21 cellular contexts compared by ENCODE assay signal in the genomic region with DNA sequence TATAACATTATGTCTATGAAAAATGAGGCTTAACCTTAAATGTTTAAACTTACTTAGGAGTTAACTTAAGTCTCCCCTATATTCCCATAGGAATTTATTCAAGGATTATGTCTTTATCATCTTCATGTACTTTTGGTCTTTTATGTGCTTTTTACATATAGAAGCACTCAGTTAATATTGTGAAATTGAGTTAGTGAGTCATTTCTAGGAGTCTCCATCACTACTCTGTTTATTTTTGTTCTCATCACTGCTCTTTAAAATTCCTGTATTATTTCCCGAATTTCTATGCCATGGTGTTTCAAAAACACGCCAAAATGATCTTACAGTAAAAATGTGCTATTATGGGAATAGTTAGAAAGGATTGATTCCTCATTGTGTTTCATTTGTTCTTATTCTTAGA. TPM values are rescaled to one million over a fixed set of nuclear protein-coding genes. Genes with fewer than 3 reads are reported as not detected.
DNase-seq lines count a peak whose midpoint lies in the region; ATAC-seq, FAIRE-seq and TF ChIP-seq lines count a peak whose summit lies in the region.
"Had no signal": no experiment of that assay in that cellular context is flagged by ENCODE, and none has a peak within 500 bp of the region (broad histone marks: within the 10 kb centered on the region; RNA-seq: fewer than 3 reads in every experiment).

No MANE protein-coding gene starts in this region.

- 86 to 94% methylated on average over 2 of the region's 2 CpGs for WGBS in tibial nerve, 2 donors

- H3K9ac ChIP-seq in astrocyte (ENCODE audit: low read length): no peak overlapping the region

- peaks cover 2% of the 10 kb centered on the region for H3K36me3 Mint-ChIP-seq in astrocyte (ENCODE audit: low read depth, unreplicated experiment)

- peaks cover 23% of the 10 kb centered on the region for H4K20me1 ChIP-seq in astrocyte (ENCODE audit: insufficient read depth, low read length)

- H3K27me3 ChIP-seq in astrocyte (ENCODE audit: insufficient read depth, low read length): no peaks in the 10 kb centered on the region
- no peaks in the 10 kb centered on the region for H3K27me3 ChIP-seq in tibial nerve
- H3K27me3 ChIP-seq: right lobe of liver had no signal

- H3K27ac Mint-ChIP-seq in astrocyte (ENCODE audit: unreplicated experiment): no peak overlapping the region
- H3K27ac Mint-ChIP-seq: H9; mesothelial cell of epicardium; T-helper 1 cell treated with Interleukin-12 subunit alpha and Interleukin-12 subunit beta and Interleukin-4 antibody, amounts not matched to agents 30 μg/mL and 1 μg/mL, for 36 hours had no signal

- H2AFZ ChIP-seq in astrocyte (ENCODE audit: low read depth, low read length): no peak overlapping the region

- peaks cover 27% of the 10 kb centered on the region for H3K4me1 Mint-ChIP-seq in astrocyte (ENCODE audit: low read depth, unreplicated experiment)
- H3K4me1 Mint-ChIP-seq: H9, mesothelial cell of epicardium, neural crest cell had no signal

- ATAC-seq in GM21447 (IDR thresholded peaks at IDR 0.05; ENCODE audit: unreplicated experiment): no peak
- ATAC-seq: activated CD4-positive, CD25-positive, alpha-beta regulatory T cell treated with anti-CD3 and anti-CD28 coated beads, Interleukin-2, amount 50 U/mL, for 24 hours; Right ventricle myocardium inferior had no signal

- TF ChIP-seq POLR2A in tibial nerve (IDR thresholded peaks at IDR 0.05): no peak

- H3K4me2 ChIP-seq in astrocyte (ENCODE audit: low read length): no peak overlapping the region

- no peak overlapping the region for H3K4me3 Mint-ChIP-seq in astrocyte (ENCODE audit: unreplicated experiment)
- H3K4me3 Mint-ChIP-seq: H9; mesothelial cell of epicardium; neural crest cell; T-helper 1 cell treated with Interleukin-12 subunit alpha and Interleukin-12 subunit beta and Interleukin-4 antibody, amounts not matched to agents 30 μg/mL and 1 μg/mL, for 36 hours had no signal

- peak; percentile 83 for FAIRE-seq in astrocyte (lab: Jason Lieb, UNC)

- no peaks in the 10 kb centered on the region for H3K36me3 ChIP-seq in astrocyte (ENCODE audit: insufficient read depth, low read length)
- peaks cover 0 to 31% (median 0%) of the 10 kb centered on the region in 3 donors for H3K36me3 ChIP-seq in tibial nerve

- TF ChIP-seq CTCF in AG10803 (conservative IDR thresholded peaks at IDR 0.05; ENCODE audit: low read length): no peak
- TF ChIP-seq CTCF in astrocyte (IDR thresholded peaks at IDR 0.05; ENCODE audit: insufficient read depth, low read depth, low read length): no peak
- TF ChIP-seq CTCF in tibial nerve (IDR thresholded peaks at IDR 0.05): no peak

- DNase-seq in AG10803 (ENCODE audit: low read depth) (peak; percentile 32), HS-5 (ENCODE audit: low read depth) (peak; percentile 20), astrocyte (ENCODE audit: low read depth) (peak; percentile 6), hepatic stellate cell (ENCODE audit: low spot score) (peak; percentile 16), NCI-H1092 (lab: John Stamatoyannopoulos, UW) (no peak), tibial nerve (ENCODE audit: low spot score in 2 of 2) (no peak), superior temporal gyrus (ENCODE audit: extremely low spot score) (no peak)
- DNase-seq: activated effector memory CD4-positive, alpha-beta T cell treated with Interleukin-2 at 50 U/mL for 16 hours; anterior cingulate cortex; H9; NCI-H1417; right lobe of liver; stimulated activated CD4-positive, alpha-beta T cell treated with anti-CD3 and anti-CD28 coated beads, Interleukin-2, amount 100 ng/mL, for 24 hours; substantia nigra had no signal

- peaks cover 46% of the 10 kb centered on the region for H3K79me2 ChIP-seq in astrocyte (ENCODE audit: insufficient read depth, low read length)

- H3K4me3 ChIP-seq in AG10803 (ENCODE audit: low read length): no peak overlapping the region
- no peak overlapping the region for H3K4me3 ChIP-seq in astrocyte (ENCODE audit: insufficient read depth, low read depth, low read length)
- H3K4me3 ChIP-seq in tibial nerve: no peak overlapping the region
- H3K4me3 ChIP-seq: coronary artery, right lobe of liver had no signal

- no peaks in the 10 kb centered on the region for H3K27me3 Mint-ChIP-seq in astrocyte (ENCODE audit: low read depth, unreplicated experiment)

- H3K27ac ChIP-seq in astrocyte (ENCODE audit: low read depth, low read length) (no peak overlapping the region), tibial nerve (no peak overlapping the region)
- H3K27ac ChIP-seq: coronary artery, right lobe of liver had no signal

- H3K4me1 ChIP-seq in astrocyte (ENCODE audit: insufficient read depth, low read length): peaks cover under 1% of the 10 kb centered on the region
- peaks cover 0 to 35% (median 0%) of the 10 kb centered on the region in 4 donors for H3K4me1 ChIP-seq in tibial nerve

- no peaks in the 10 kb centered on the region for H3K9me3 Mint-ChIP-seq in astrocyte (ENCODE audit: unreplicated experiment)
- H3K9me3 Mint-ChIP-seq: H9; mesothelial cell of epicardium; neural crest cell; T-helper 1 cell treated with Interleukin-12 subunit alpha and Interleukin-12 subunit beta and Interleukin-4 antibody, amounts not matched to agents 30 μg/mL and 1 μg/mL, for 36 hours had no signal

- TF ChIP-seq EP300 in tibial nerve (IDR thresholded peaks at IDR 0.05): no peak

- no peaks in the 10 kb centered on the region for H3K9me3 ChIP-seq in astrocyte (ENCODE audit: insufficient read depth, low read depth, low read length)
- no peaks in the 10 kb centered on the region for H3K9me3 ChIP-seq in tibial nerve
- H3K9me3 ChIP-seq: right lobe of liver had no signal

RNA-seq across cellular contexts. Expression of a gene that starts 31.6 kb away (rescaled TPM):
- total RNA-seq in astrocyte (26.5 and 28.4 TPM in 2 replicates), tibial nerve (10 to 100 TPM; 45.3 to 66.0 (median 50.1) TPM)

Comparison
In these comparisons a context has a peak if more than half of its experiments do, and no peak if none do; other contexts are left out.
1. DNase-seq: peak in AG10803 (single experiment), HS-5 (single experiment), astrocyte (single experiment) and hepatic stellate cell (single experiment); none in NCI-H1092 (single experiment), tibial nerve (0 of 2) and superior temporal gyrus (single experiment).